In genomic region chr15:57015360-57015759, GRCh38 we compare ENCODE assay signal across 2 cellular contexts.
TF ChIP-seq lines count a peak whose summit lies in the region.

No MANE protein-coding gene starts in this region.

TF ChIP-seq in liver, 16 proteins besides CTCF, POLR2A, EP300 and RAD21:
- TF ChIP-seq EGR1 (IDR thresholded peaks at IDR 0.05; ENCODE audit: low read depth in 2 of 2) (no peak), NR2F2 (IDR thresholded peaks at IDR 0.05) (no peak), FOXA2 (IDR thresholded peaks at IDR 0.05) (no peak), JUND (IDR thresholded peaks at IDR 0.05) (no peak), HNF4G (IDR thresholded peaks at IDR 0.05) (no peak), ZBTB33 (IDR thresholded peaks at IDR 0.05) (no peak), ATF3 (IDR thresholded peaks at IDR 0.05) (no peak), GABPA (IDR thresholded peaks at IDR 0.05 in 1 of 2, conservative IDR thresholded peaks at IDR 0.05 in 1 of 2) (no peak), TAF1 (conservative IDR thresholded peaks at IDR 0.05) (no peak), SP1 (IDR thresholded peaks at IDR 0.05) (no peak), YY1 (IDR thresholded peaks at IDR 0.05) (no peak), MAX (IDR thresholded peaks at IDR 0.05) (no peak), REST (IDR thresholded peaks at IDR 0.05) (no peak), RXRA (IDR thresholded peaks at IDR 0.05) (no peak)

TF ChIP-seq in HepG2, 621 proteins besides CTCF, POLR2A, EP300 and RAD21:
- TF ChIP-seq NFYB (CRISPR knock-in tag; IDR thresholded peaks at IDR 0.05) (no peak), TRAFD1 (CRISPR knock-in tag; IDR thresholded peaks at IDR 0.05; ENCODE audit: borderline replicate concordance) (no peak), WIZ (CRISPR knock-in tag; IDR thresholded peaks at IDR 0.05) (no peak)
